Comparison of ENCODE assay signal across 12 cellular contexts in the genomic region with DNA sequence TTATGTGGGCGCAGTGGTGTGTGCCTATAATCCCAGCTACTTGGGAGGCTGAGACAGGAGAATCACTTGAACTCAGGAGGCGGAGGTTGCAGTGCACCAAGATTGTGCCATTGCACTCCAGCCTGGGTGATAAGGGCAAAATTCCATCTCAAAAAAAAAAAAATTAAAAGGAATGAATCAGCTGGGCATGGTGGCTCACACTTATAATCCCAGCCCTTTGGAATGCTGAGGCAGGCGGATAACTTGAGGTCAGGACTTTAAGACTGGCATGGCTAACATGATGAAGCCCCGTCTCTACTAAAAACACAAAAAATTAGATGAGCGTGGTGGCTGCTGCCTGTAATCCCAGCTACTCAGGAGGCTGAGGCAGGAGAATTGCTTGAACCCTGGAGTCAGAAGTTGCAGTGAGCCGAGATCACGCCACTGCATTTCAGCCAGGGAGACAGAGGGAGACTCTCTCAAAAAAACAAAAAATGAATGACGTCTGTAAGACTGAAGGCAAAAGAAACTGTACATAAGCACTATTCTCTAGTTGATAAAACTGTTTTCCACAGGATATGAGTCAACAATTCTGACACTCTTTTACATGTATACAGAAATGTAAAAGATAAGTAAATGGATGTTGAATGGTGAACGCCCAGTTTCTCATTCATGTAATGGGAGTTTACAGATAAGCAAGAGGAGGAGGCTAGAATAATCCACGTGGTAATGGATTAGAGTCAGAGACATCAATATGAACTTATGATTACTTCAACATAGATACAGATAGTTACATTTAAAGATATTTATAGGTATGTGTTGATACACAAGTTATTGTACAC. TPM values are rescaled to one million over a fixed set of nuclear protein-coding genes. Genes with fewer than 3 reads are reported as not detected.
A peak's percentile ranks its signal among the peaks of the same experiment; 100 is the strongest.
DNase-seq lines count a peak whose midpoint lies in the region; ATAC-seq and TF ChIP-seq lines count a peak whose summit lies in the region.
"Had no signal": no experiment of that assay in that cellular context is flagged by ENCODE, and none has a peak within 500 bp of the region (broad histone marks: within the 10 kb centered on the region; RNA-seq: fewer than 3 reads in every experiment).

No MANE protein-coding gene starts in this region.

- H3K9me3 Mint-ChIP-seq in naive thymus-derived CD8-positive, alpha-beta T cell, result no peaks in the 10 kb centered on the region
- H3K9me3 Mint-ChIP-seq: H9 had no signal

- DNase-seq in activated CD4-positive, CD25-positive, alpha-beta regulatory T cell treated with anti-CD3 and anti-CD28 coated beads, Interleukin-2, amount 50 U/mL, for 72 hours, result no peak
- no peak for DNase-seq in RWPE2 (ENCODE audit: low spot score)
- peak; percentile 76 for DNase-seq in brain microvascular endothelial cell
- DNase-seq in naive thymus-derived CD8-positive, alpha-beta T cell, result no peak
- DNase-seq in NCI-H526 treated with DMSO at 0.1 percent for 48 hours (lab: John Stamatoyannopoulos, UW), result no peak
- DNase-seq in mammary epithelial cell, result no peak
- DNase-seq: H9, naive B cell, NCI-H187 treated with DMSO at 0.1 percent for 48 hours, trophoblast cell had no signal

- ATAC-seq in activated CD4-positive, CD25-positive, alpha-beta regulatory T cell treated with anti-CD3 and anti-CD28 coated beads, Interleukin-2, amount 50 U/mL, for 24 hours, result peak; percentile 82 to 88
- ATAC-seq in RWPE2 (ENCODE audit: low read depth), result peak; percentile 38; the same call in 2 of the 3 replicates
- ATAC-seq in naive thymus-derived CD8-positive, alpha-beta T cell, result peak in 1 of 2 donors; percentile 46
- ATAC-seq in GM21390 (IDR thresholded peaks at IDR 0.05; ENCODE audit: unreplicated experiment), result no peak

- no peaks in the 10 kb centered on the region for H3K27me3 ChIP-seq in RWPE2 (ENCODE audit: insufficient read depth, poor library complexity, severe bottlenecking)
- H3K27me3 ChIP-seq in brain microvascular endothelial cell (replicated peaks), result no peaks in the 10 kb centered on the region
- H3K27me3 ChIP-seq in mammary epithelial cell (ENCODE audit: insufficient read depth, low read length), result no peaks in the 10 kb centered on the region

- no peaks in the 10 kb centered on the region for H3K27me3 Mint-ChIP-seq in naive thymus-derived CD8-positive, alpha-beta T cell
- H3K27me3 Mint-ChIP-seq: naive B cell had no signal

- H3K9ac ChIP-seq in mammary epithelial cell (ENCODE audit: insufficient read depth, low read length), result no peak overlapping the region

- CTCF ChIA-PET in mammary epithelial cell (lab: Charles Lee; ENCODE audit: low non-redundant PET), result no interaction called here

- H4K20me1 ChIP-seq in mammary epithelial cell (ENCODE audit: insufficient read depth, low read length), result no peaks in the 10 kb centered on the region

- POLR2A ChIA-PET in naive thymus-derived CD8-positive, alpha-beta T cell (lab: Charles Lee), result no interaction called here

- H3K36me3 Mint-ChIP-seq in naive thymus-derived CD8-positive, alpha-beta T cell, result peaks cover 9 to 79% (median 32%) of the 10 kb centered on the region in 3 donors

- intact Hi-C loops in mammary epithelial cell (cut with micrococcal nuclease), result no loop called here

- H3K4me3 ChIP-seq in RWPE2 (ENCODE audit: severe bottlenecking) (no peak overlapping the region), brain microvascular endothelial cell (ENCODE audit: low read depth, low read length) (no peak overlapping the region), mammary epithelial cell (replicated peaks in 1 of 3; ENCODE audit: insufficient read depth in 1 of 3, low read depth in 2 of 3, low read length in 3 of 3) (no peak overlapping the region)

- peaks cover 62% of the 10 kb centered on the region for H3K79me2 ChIP-seq in mammary epithelial cell (ENCODE audit: insufficient read depth, low read length)

- H3K36me3 ChIP-seq in RWPE2 (ENCODE audit: low read depth) (peaks cover 22% of the 10 kb centered on the region), brain microvascular endothelial cell (replicated peaks) (peaks cover 7% of the 10 kb centered on the region), mammary epithelial cell (ENCODE audit: insufficient read depth, low read length) (peaks cover 6% of the 10 kb centered on the region)

- peaks cover 32 to 71% (median 66%) of the 10 kb centered on the region in 4 donors for H3K4me1 Mint-ChIP-seq in naive thymus-derived CD8-positive, alpha-beta T cell
- H3K4me1 Mint-ChIP-seq: H9 had no signal

- peak overlapping the region in 3 of 10 donors; percentile 23 to 30 (median 23) for H3K4me3 Mint-ChIP-seq in naive thymus-derived CD8-positive, alpha-beta T cell
- H3K4me3 Mint-ChIP-seq: H9 had no signal

- no peak overlapping the region for H3K27ac ChIP-seq in RWPE2 (ENCODE audit: poor library complexity, severe bottlenecking)
- peak overlapping the region; percentile 91 for H3K27ac ChIP-seq in brain microvascular endothelial cell
- H3K27ac ChIP-seq in mammary epithelial cell (ENCODE audit: insufficient read depth, low read depth, low read length), result no peak overlapping the region

- BruUV-seq in mammary epithelial cell (replicated peaks; lab: Mats Ljungman, UMichigan), result no TSS peak

- in situ Hi-C loops in brain microvascular endothelial cell (cut with HindIII; ENCODE audit: low pct_ligation_motif_present, low sequenced_read_pairs) (no loop called here), mammary epithelial cell (cut with MboI; ENCODE audit: low sequenced_read_pairs in 2 of 2) (no loop called here)

- WGBS in mammary epithelial cell (ENCODE audit: low coverage, missing lambda C conversion rate), result 97% methylated on average over 9 of the region's 10 CpGs

- TF ChIP-seq CTCF in RWPE2 (IDR thresholded peaks at IDR 0.05; ENCODE audit: poor library complexity, severe bottlenecking) (no peak), brain microvascular endothelial cell (IDR thresholded peaks at IDR 0.05; ENCODE audit: low read depth, low read length, missing control alignments) (no peak), mammary epithelial cell (conservative IDR thresholded peaks at IDR 0.05 in 1 of 2, IDR thresholded peaks at IDR 0.05 in 1 of 2; ENCODE audit: extremely low read depth in 1 of 2, insufficient read depth in 1 of 2, low read depth in 1 of 2, low read length in 2 of 2) (no peak)

- peak overlapping the region in 7 of 10 donors; percentile 1 to 81 (median 28) for H3K27ac Mint-ChIP-seq in naive thymus-derived CD8-positive, alpha-beta T cell

- no peak overlapping the region for H2AFZ ChIP-seq in mammary epithelial cell (ENCODE audit: low read depth, low read length)

- dilution Hi-C loops in mammary epithelial cell (cut with HindIII; ENCODE audit: low sequenced_read_pairs), result no loop called here

- no peak overlapping the region for H3K4me2 ChIP-seq in mammary epithelial cell (ENCODE audit: insufficient read depth, low read depth, low read length)

- no peaks in the 10 kb centered on the region for H3K9me3 ChIP-seq in RWPE2 (ENCODE audit: severe bottlenecking)
- no peaks in the 10 kb centered on the region for H3K9me3 ChIP-seq in mammary epithelial cell (replicated peaks; ENCODE audit: insufficient read depth, low read length)

- H3K4me1 ChIP-seq in RWPE2 (ENCODE audit: insufficient read depth, poor library complexity, severe bottlenecking) (no peaks in the 10 kb centered on the region), mammary epithelial cell (ENCODE audit: insufficient read depth, low read length) (no peaks in the 10 kb centered on the region)

RNA-seq across cellular contexts. Expression of a gene that starts 22.2 kb away (rescaled TPM):
- 10 to 100 TPM; 56.9 to 65.0 TPM for total RNA-seq in naive thymus-derived CD8-positive, alpha-beta T cell
- 10 to 100 TPM; 16.1 to 19.7 (median 18.6) TPM for polyA plus RNA-seq in naive thymus-derived CD8-positive, alpha-beta T cell
- 10 to 100 TPM; 12.3 to 13.0 TPM for total RNA-seq in mammary epithelial cell
- 3.0 TPM for polyA plus RNA-seq in mammary epithelial cell
- 4.9 TPM for polyA minus RNA-seq in mammary epithelial cell

RNA-seq across cellular contexts. Expression of a gene that starts 35.5 kb away (rescaled TPM):
- 1 to 10 TPM; 3.5 to 4.0 TPM for total RNA-seq in naive thymus-derived CD8-positive, alpha-beta T cell
- polyA plus RNA-seq in naive thymus-derived CD8-positive, alpha-beta T cell, result 1 to 10 TPM in 1 of 3 donors, under 1 TPM in 2; 0.59 to 1.1 (median 0.93) TPM
- total RNA-seq in mammary epithelial cell, result not detected
- not detected for polyA plus RNA-seq in mammary epithelial cell
- not detected for polyA minus RNA-seq in mammary epithelial cell
- total RNA-seq: H9 had no signal

Comparison
In these comparisons a context has a peak if more than half of its experiments do, and no peak if none do; other contexts are left out.
1. RNA of a gene that starts 22.2 kb away (total RNA-seq): 56.9 to 65.0 TPM in naive thymus-derived CD8-positive, alpha-beta T cell; 12.3 to 13.0 TPM in mammary epithelial cell; every median in the first group is over 4 times any median in the second.
2. RNA of a gene that starts 35.5 kb away (total RNA-seq): 3.5 to 4.0 TPM in naive thymus-derived CD8-positive, alpha-beta T cell; not detected in mammary epithelial cell; every median in the first group is over 4 times any median in the second.